In genomic region chr5:167730656-167731055, GRCh38 we compare ENCODE assay signal across 18 cellular contexts.
A peak's percentile ranks its signal among the peaks of the same experiment; 100 is the strongest.
DNase-seq lines count a peak whose midpoint lies in the region; ATAC-seq, FAIRE-seq and TF ChIP-seq lines count a peak whose summit lies in the region.
"Had no signal": no experiment of that assay in that cellular context is flagged by ENCODE, and none has a peak within 500 bp of the region (broad histone marks: within the 10 kb centered on the region; RNA-seq: fewer than 3 reads in every experiment).

No MANE protein-coding gene starts in this region.

- no peak for TF ChIP-seq RAD21 in IMR-90 (IDR thresholded peaks at IDR 0.05; ENCODE audit: low read length)

- H2BK120ac ChIP-seq in IMR-90 (ENCODE audit: low read depth, low read length), result 0 out of 2 replicates have a peak overlapping the region, but pooled peaks have one; percentile 11

- ATAC-seq in IMR-90 (ENCODE audit: low read depth), result no peak
- ATAC-seq in Right ventricle myocardium inferior, result no peak
- ATAC-seq: HepG2 had no signal

- peak overlapping the region; percentile 59; the same call in 1 of the 2 replicates for H3K18ac ChIP-seq in IMR-90 (ENCODE audit: low read depth, low read length)

- H3K9me3 ChIP-seq in IMR-90 (ENCODE audit: control insufficient read depth, insufficient read depth, low read length), result no peaks in the 10 kb centered on the region
- no peaks in the 10 kb centered on the region for H3K9me3 ChIP-seq in astrocyte (ENCODE audit: insufficient read depth, low read depth, low read length)
- no peaks in the 10 kb centered on the region for H3K9me3 ChIP-seq in keratinocyte (ENCODE audit: control insufficient read depth, low read depth, low read length)
- H3K9me3 ChIP-seq in subcutaneous abdominal adipose tissue (ENCODE audit: control insufficient read depth in 5 of 5, low read length in 5 of 5), result no peaks in the 10 kb centered on the region
- H3K9me3 ChIP-seq: Peyer's patch had no signal

- no peak overlapping the region for H4K91ac ChIP-seq in IMR-90 (ENCODE audit: insufficient read depth, low read depth, low read length)

- H3K4me3 ChIP-seq in IMR-90 (ENCODE audit: insufficient read depth, low read depth, low read length) (no peak overlapping the region), astrocyte (ENCODE audit: insufficient read depth, low read depth, low read length) (no peak overlapping the region), keratinocyte (ENCODE audit: control insufficient read depth in 2 of 3, extremely low read depth in 1 of 3, insufficient read depth in 2 of 3, low read depth in 1 of 3, low read length in 3 of 3) (no peak overlapping the region), subcutaneous abdominal adipose tissue (ENCODE audit: low read depth in 1 of 5, low read length in 5 of 5) (no peak overlapping the region)
- H3K4me3 ChIP-seq: Peyer's patch had no signal

- H4K8ac ChIP-seq in IMR-90 (ENCODE audit: low read depth in 2 of 2, low read length in 2 of 2), result no peak overlapping the region

- H4K5ac ChIP-seq in IMR-90 (ENCODE audit: low read depth, low read length), result no peak overlapping the region

- H3K36me3 ChIP-seq in IMR-90 (ENCODE audit: control insufficient read depth, insufficient read depth, low read length) (no peaks in the 10 kb centered on the region), astrocyte (ENCODE audit: insufficient read depth, low read length) (no peaks in the 10 kb centered on the region), keratinocyte (ENCODE audit: control insufficient read depth in 2 of 2, extremely low read depth in 1 of 2, insufficient read depth in 2 of 2, low read length in 2 of 2) (no peaks in the 10 kb centered on the region), subcutaneous abdominal adipose tissue (ENCODE audit: control insufficient read depth in 5 of 5, insufficient read depth in 5 of 5, low read length in 5 of 5) (no peaks in the 10 kb centered on the region)
- H3K36me3 ChIP-seq: Peyer's patch had no signal

- H2AK5ac ChIP-seq in IMR-90 (ENCODE audit: low read depth, low read length), result no peak overlapping the region

- no peak overlapping the region for H2BK5ac ChIP-seq in IMR-90 (ENCODE audit: low read depth, low read length, poor library complexity, severe bottlenecking)

- 0 out of 2 replicates have a peak, but pooled peaks cover 4% of the 10 kb centered on the region for H3K9me1 ChIP-seq in IMR-90 (ENCODE audit: insufficient read depth, low read length)
- H3K9me1 ChIP-seq in keratinocyte (ENCODE audit: control insufficient read depth, extremely low read depth, insufficient read depth, low read length), result no peaks in the 10 kb centered on the region

- intact Hi-C loops in IMR-90 (cut with micrococcal nuclease), result no loop called here
- intact Hi-C loops in Right ventricle myocardium inferior (cut with DNase I), result no loop called here

- no peak for TF ChIP-seq CTCF in IMR-90 (conservative IDR thresholded peaks at IDR 0.05; ENCODE audit: low read depth, low read length)
- TF ChIP-seq CTCF in astrocyte (IDR thresholded peaks at IDR 0.05; ENCODE audit: insufficient read depth, low read depth, low read length), result no peak
- TF ChIP-seq CTCF in keratinocyte (optimal IDR thresholded peaks at IDR 0.05 in 1 of 3, IDR thresholded peaks at IDR 0.05 in 1 of 3, conservative IDR thresholded peaks at IDR 0.05 in 1 of 3; ENCODE audit: extremely low read depth in 1 of 3, insufficient read depth in 2 of 3, low read length in 3 of 3), result no peak
- TF ChIP-seq CTCF in RWPE1 (conservative IDR thresholded peaks at IDR 0.05; ENCODE audit: low read depth), result no peak

- DNase-seq in IMR-90 (no peak), astrocyte (ENCODE audit: low read depth) (no peak), keratinocyte (ENCODE audit: low read depth, low spot score) (no peak), Right ventricle myocardium inferior (ENCODE audit: missing footprints) (no peak), NCI-H1436 (lab: John Stamatoyannopoulos, UW) (no peak), RWPE1 (ENCODE audit: low spot score) (no peak)
- DNase-seq: CD4-positive, alpha-beta memory T cell; H7; Karpas-422; NCI-H1105; NCI-H1694 treated with DMSO at 0.1 percent for 48 hours; NCI-H2107; NCI-H2227 treated with DMSO at 0.1 percent for 48 hours; NCI-H524 treated with DMSO at 0.1 percent for 48 hours; Peyer's patch had no signal

- peaks cover 8% of the 10 kb centered on the region for H3K36me3 Mint-ChIP-seq in astrocyte (ENCODE audit: low read depth, unreplicated experiment)
- H3K36me3 Mint-ChIP-seq: CD4-positive, alpha-beta memory T cell had no signal

- H3K4ac ChIP-seq in IMR-90 (ENCODE audit: low read depth, low read length), result no peak overlapping the region

- no peaks in the 10 kb centered on the region for H3K79me1 ChIP-seq in IMR-90 (ENCODE audit: low read depth in 1 of 2, low read length in 2 of 2)

- no TSS peak for BruUV-seq in IMR-90 (replicated peaks; lab: Mats Ljungman, UMichigan)

- H3K4me1 Mint-ChIP-seq in astrocyte (ENCODE audit: low read depth, unreplicated experiment), result peaks cover 37% of the 10 kb centered on the region
- H3K4me1 Mint-ChIP-seq: CD4-positive, alpha-beta memory T cell had no signal

- peaks cover 3% of the 10 kb centered on the region for H3K4me1 ChIP-seq in IMR-90 (ENCODE audit: control insufficient read depth, insufficient read depth, low read length)
- H3K4me1 ChIP-seq in astrocyte (ENCODE audit: insufficient read depth, low read length), result peaks cover 15% of the 10 kb centered on the region
- H3K4me1 ChIP-seq in keratinocyte (ENCODE audit: control insufficient read depth, extremely low read depth, insufficient read depth, low read length), result peaks cover 21% of the 10 kb centered on the region
- H3K4me1 ChIP-seq in subcutaneous abdominal adipose tissue (ENCODE audit: control insufficient read depth in 5 of 5, insufficient read depth in 5 of 5, low read length in 5 of 5), result peaks cover 0 to 19% (median 5%) of the 10 kb centered on the region in 5 donors
- H3K4me1 ChIP-seq: Peyer's patch had no signal

- no peak overlapping the region for H3K56ac ChIP-seq in IMR-90 (ENCODE audit: extremely low read depth, insufficient read depth, low read length)

- no peaks in the 10 kb centered on the region for H3K27me3 Mint-ChIP-seq in astrocyte (ENCODE audit: low read depth, unreplicated experiment)
- H3K27me3 Mint-ChIP-seq: CD4-positive, alpha-beta memory T cell had no signal

- POLR2A ChIA-PET in IMR-90 (lab: Charles Lee; ENCODE audit: unreplicated experiment), result no interaction called here
- POLR2A ChIA-PET in RWPE1 (lab: Yijun Ruan, JAX; ENCODE audit: low non-redundant PET), result no interaction called here

- H3K9ac ChIP-seq in IMR-90 (ENCODE audit: low read depth, low read length) (no peak overlapping the region), astrocyte (ENCODE audit: low read length) (peak overlapping the region; percentile 56), keratinocyte (ENCODE audit: control insufficient read depth, extremely low read depth, insufficient read depth, low read length) (peak overlapping the region; percentile 28), subcutaneous abdominal adipose tissue (ENCODE audit: low read length in 5 of 5) (no peak overlapping the region)

- FAIRE-seq in astrocyte (lab: Jason Lieb, UNC) (no peak), keratinocyte (lab: Jason Lieb, UNC) (no peak)
- FAIRE-seq: GM19239, HepG2 had no signal

- peak overlapping the region; percentile 95 for H3K27ac Mint-ChIP-seq in astrocyte (ENCODE audit: unreplicated experiment)
- H3K27ac Mint-ChIP-seq: CD4-positive, alpha-beta memory T cell had no signal

- no peak overlapping the region for H2AK9ac ChIP-seq in IMR-90 (replicated peaks; ENCODE audit: low read depth, low read length, poor library complexity)

- TF ChIP-seq POLR2A in IMR-90 (IDR thresholded peaks at IDR 0.05; ENCODE audit: low read depth, low read length), result no peak

- H3K4me2 ChIP-seq in IMR-90 (ENCODE audit: low read depth, low read length) (no peak overlapping the region), astrocyte (ENCODE audit: low read length) (peak overlapping the region; percentile 48), keratinocyte (ENCODE audit: control insufficient read depth, extremely low read depth, insufficient read depth, low read depth, low read length) (peak overlapping the region; percentile 41)

- H3K23ac ChIP-seq in IMR-90 (ENCODE audit: low read depth, low read length), result no peak overlapping the region

- no CpG with 5 or more reads among the region's 2 CpGs for WGBS in IMR-90 (ENCODE audit: extremely low coverage in 2 of 2, insufficient read length in 1 of 2), 2 experiments

- no peak overlapping the region for H3K27ac ChIP-seq in IMR-90 (ENCODE audit: insufficient read depth, low read length)
- H3K27ac ChIP-seq in astrocyte (ENCODE audit: low read depth, low read length), result peak overlapping the region; percentile 77
- peak overlapping the region; percentile 70 for H3K27ac ChIP-seq in keratinocyte (ENCODE audit: control insufficient read depth, insufficient read depth, low read length)
- H3K27ac ChIP-seq in subcutaneous abdominal adipose tissue (ENCODE audit: low read depth, low read length), result peak overlapping the region; percentile 84
- no peak overlapping the region for H3K27ac ChIP-seq in RWPE1
- H3K27ac ChIP-seq: Peyer's patch had no signal

- no peaks in the 10 kb centered on the region for H3K9me3 Mint-ChIP-seq in astrocyte (ENCODE audit: unreplicated experiment)
- H3K9me3 Mint-ChIP-seq: CD4-positive, alpha-beta memory T cell had no signal

- no peak overlapping the region for H3K14ac ChIP-seq in IMR-90 (replicated peaks; ENCODE audit: low read depth, low read length)

- no peaks in the 10 kb centered on the region for H4K20me1 ChIP-seq in IMR-90 (ENCODE audit: insufficient read depth, low read length)
- no peaks in the 10 kb centered on the region for H4K20me1 ChIP-seq in astrocyte (ENCODE audit: insufficient read depth, low read length)
- no peaks in the 10 kb centered on the region for H4K20me1 ChIP-seq in keratinocyte (ENCODE audit: control insufficient read depth, extremely low read depth, insufficient read depth, low read length)

- H2BK20ac ChIP-seq in IMR-90 (ENCODE audit: low read depth, low read length), result no peak overlapping the region

- H3K27me3 ChIP-seq in IMR-90 (ENCODE audit: control insufficient read depth, insufficient read depth, low read length) (no peaks in the 10 kb centered on the region), astrocyte (ENCODE audit: insufficient read depth, low read length) (no peaks in the 10 kb centered on the region), keratinocyte (ENCODE audit: control insufficient read depth, extremely low read depth, insufficient read depth, low read length) (no peaks in the 10 kb centered on the region), subcutaneous abdominal adipose tissue (ENCODE audit: control insufficient read depth in 5 of 5, insufficient read depth in 4 of 5, low read length in 5 of 5) (no peaks in the 10 kb centered on the region)
- H3K27me3 ChIP-seq: Peyer's patch had no signal

- in situ Hi-C loops in IMR-90 (cut with MboI; ENCODE audit: low sequenced_read_pairs), result no loop called here

- H2AFZ ChIP-seq in IMR-90 (replicated peaks; ENCODE audit: low read length, poor library complexity) (no peak overlapping the region), astrocyte (ENCODE audit: low read depth, low read length) (no peak overlapping the region), keratinocyte (ENCODE audit: control insufficient read depth, low read length) (no peak overlapping the region)

- H3K4me3 Mint-ChIP-seq in astrocyte (ENCODE audit: unreplicated experiment), result no peak overlapping the region
- H3K4me3 Mint-ChIP-seq: CD4-positive, alpha-beta memory T cell had no signal

- no peaks in the 10 kb centered on the region for H3K79me2 ChIP-seq in astrocyte (ENCODE audit: insufficient read depth, low read length)
- H3K79me2 ChIP-seq in keratinocyte (ENCODE audit: control insufficient read depth, insufficient read depth, low read length), result no peaks in the 10 kb centered on the region

- no peak overlapping the region; the same call in 2 of the 3 replicates for H2BK15ac ChIP-seq in IMR-90 (ENCODE audit: low read depth, low read length)

- CTCF ChIA-PET in IMR-90 (lab: Yijun Ruan, JAX) (interaction anchor here (0.7 to 1.0 kb wide), 4 partner anchors 14 to 364 kb away, joined by 3 to 4 read pairs (median 3); no protein-coding TSS in a partner anchor), RWPE1 (lab: Yijun Ruan, JAX) (interaction anchor here (0.5 to 0.6 kb wide), 2 partner anchors 131 to 1626 kb away, joined by 3 to 4 read pairs; no protein-coding TSS in a partner anchor)

- dilution Hi-C loops in IMR-90 (cut with HindIII; ENCODE audit: low sequenced_read_pairs, unreplicated experiment), result no loop called here
- dilution Hi-C loops in keratinocyte (cut with MboI; ENCODE audit: extremely low pct_ligation_motif_present, low sequenced_read_pairs), result no loop called here

Comparison
In these comparisons a context has a peak if more than half of its experiments do, and no peak if none do; other contexts are left out.
1. H3K27ac ChIP-seq: peak in astrocyte (single experiment), keratinocyte (single experiment) and subcutaneous abdominal adipose tissue (single experiment); none in IMR-90 (single experiment) and RWPE1 (single experiment).
2. H3K9ac ChIP-seq: peak in astrocyte (single experiment) and keratinocyte (single experiment); none in IMR-90 (single experiment) and subcutaneous abdominal adipose tissue (0 of 5).